13 cellular contexts compared by ENCODE assay signal in the genomic region with DNA sequence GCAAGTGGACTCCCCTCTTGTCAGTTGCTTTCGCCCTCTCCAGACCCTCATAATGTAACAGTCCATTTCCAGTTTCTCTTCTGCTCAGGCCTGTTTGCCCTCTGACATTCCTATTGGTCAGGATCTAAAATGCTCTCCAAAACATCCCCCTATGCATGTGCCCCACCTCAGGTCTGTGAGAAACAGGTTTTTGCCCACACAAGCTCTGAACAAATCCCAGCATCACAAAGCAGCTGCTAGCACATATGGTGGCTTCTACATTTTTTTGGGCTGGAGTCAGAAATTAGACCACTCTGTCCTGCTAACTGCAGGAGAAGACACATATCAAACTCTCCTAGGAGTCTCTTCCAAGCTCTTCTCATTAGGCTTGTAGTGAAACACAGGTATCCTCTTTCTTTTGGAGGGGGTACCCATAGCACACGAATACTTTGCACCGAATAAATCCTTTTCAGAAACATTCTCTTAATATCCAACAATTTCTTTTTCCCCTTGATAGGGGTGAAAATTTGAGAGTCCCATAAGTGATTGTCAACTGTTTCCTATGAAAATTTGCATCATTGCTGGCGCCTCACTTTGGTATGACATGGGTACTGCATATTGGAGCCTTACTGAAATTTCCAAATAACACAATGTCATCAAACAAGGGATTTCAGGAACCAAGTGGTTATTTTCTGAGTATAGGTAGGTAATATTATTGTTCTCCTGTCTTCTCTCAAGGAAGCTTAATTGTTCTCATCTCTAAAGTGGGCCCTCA. TPM values are rescaled to one million over a fixed set of nuclear protein-coding genes. Genes with fewer than 3 reads are reported as not detected.
A peak's percentile ranks its signal among the peaks of the same experiment; 100 is the strongest.
DNase-seq lines count a peak whose midpoint lies in the region; ATAC-seq and TF ChIP-seq lines count a peak whose summit lies in the region.
"Had no signal": no experiment of that assay in that cellular context is flagged by ENCODE, and none has a peak within 500 bp of the region (broad histone marks: within the 10 kb centered on the region; RNA-seq: fewer than 3 reads in every experiment).

No MANE protein-coding gene starts in this region.

- no peaks in the 10 kb centered on the region for H3K27me3 ChIP-seq in breast epithelium
- no peaks in the 10 kb centered on the region for H3K27me3 ChIP-seq in Loucy (ENCODE audit: insufficient read depth, low read length, poor library complexity, severe bottlenecking)
- H3K27me3 ChIP-seq: BLaER1 treated with 17β-estradiol and CSF1 and Interleukin-3, amounts not matched to agents 10 nM and 100 nM had no signal

- intact Hi-C loops in MCF 10A (cut with micrococcal nuclease) = no loop called here
- intact Hi-C loops in breast epithelium (cut with DNase I; ENCODE audit: low total_unique reads) = no loop called here

- peaks cover 6% of the 10 kb centered on the region for H3K4me1 Mint-ChIP-seq in MCF 10A (ENCODE audit: insufficient read depth, unreplicated experiment)

- H3K4me1 ChIP-seq in breast epithelium (peaks cover 0 to 4% of the 10 kb centered on the region in 2 donors), Loucy (ENCODE audit: insufficient read depth, low read length, poor library complexity, severe bottlenecking) (peaks cover 3% of the 10 kb centered on the region)

- H3K36me3 ChIP-seq in breast epithelium (no peaks in the 10 kb centered on the region), Loucy (ENCODE audit: insufficient read depth, low read length) (no peaks in the 10 kb centered on the region)
- H3K36me3 ChIP-seq: BLaER1 treated with 17β-estradiol and CSF1 and Interleukin-3, amounts not matched to agents 10 nM and 100 nM had no signal

- no peaks in the 10 kb centered on the region for H3K9me2 ChIP-seq in Loucy (replicated peaks; ENCODE audit: low read depth, low read length)

- no peak overlapping the region for H3K4me3 Mint-ChIP-seq in MCF 10A (ENCODE audit: unreplicated experiment)

- no peaks in the 10 kb centered on the region for H3K79me2 ChIP-seq in Loucy (ENCODE audit: insufficient read depth, low read length)

- H3K36me3 Mint-ChIP-seq in MCF 10A (ENCODE audit: insufficient read depth, unreplicated experiment) = no peaks in the 10 kb centered on the region

- H3F3A ChIP-seq in Loucy (ENCODE audit: low read depth) = no peaks in the 10 kb centered on the region

- H3K9me3 ChIP-seq in breast epithelium = no peaks in the 10 kb centered on the region
- H3K9me3 ChIP-seq in Loucy (ENCODE audit: insufficient read depth, low read depth, low read length) = no peaks in the 10 kb centered on the region
- H3K9me3 ChIP-seq: BLaER1 treated with 17β-estradiol and CSF1 and Interleukin-3, amounts not matched to agents 10 nM and 100 nM had no signal

- no peak overlapping the region for H2AFZ ChIP-seq in Loucy (ENCODE audit: low read length)

- TF ChIP-seq CTCF in MCF 10A (IDR thresholded peaks at IDR 0.05; ENCODE audit: unreplicated experiment) = peak; percentile 50
- TF ChIP-seq CTCF in breast epithelium (IDR thresholded peaks at IDR 0.05) = peak in 1 of 3 donors; percentile 11
- TF ChIP-seq CTCF in Loucy (conservative IDR thresholded peaks at IDR 0.05; ENCODE audit: low read length) = peak; percentile 87
- peak; percentile 63 for TF ChIP-seq CTCF in retinal pigment epithelial cell (conservative IDR thresholded peaks at IDR 0.05; ENCODE audit: low read depth, low read length)

- H3K4me2 ChIP-seq in Loucy (ENCODE audit: low read depth, low read length, poor library complexity, severe bottlenecking) = no peak overlapping the region

- DNase-seq in MCF 10A (ENCODE audit: unreplicated experiment) = no peak
- no peak for DNase-seq in breast epithelium (ENCODE audit: low spot score in 2 of 2)
- DNase-seq in cerebellar cortex (ENCODE audit: low spot score) = peak; percentile 12
- no peak for DNase-seq in retinal pigment epithelial cell (ENCODE audit: low read depth)
- no peak for DNase-seq in NOMO-1 (lab: John Stamatoyannopoulos, UW; ENCODE audit: unreplicated experiment in 2 of 2)
- DNase-seq: activated naive CD4-positive, alpha-beta T cell treated with anti-CD3 and anti-CD28 coated beads, Interleukin-2, amount 50 U/mL, for 16 hours; HCEC 1CT; kidney had no signal

- no peak overlapping the region for H3K27ac ChIP-seq in breast epithelium
- H3K27ac ChIP-seq: BLaER1 treated with 17β-estradiol and CSF1 and Interleukin-3, amounts not matched to agents 10 nM and 100 nM; RWPE1 had no signal

- CTCF ChIA-PET in MCF 10A (lab: Yijun Ruan, JAX) = interaction anchor here (0.6 to 3.6 kb wide), 22 partner anchors 8 to 674 kb away, joined by 3 to 24 read pairs (median 4); no protein-coding TSS in a partner anchor

- no peak for TF ChIP-seq POLR2A in breast epithelium (IDR thresholded peaks at IDR 0.05)

- H3K27ac Mint-ChIP-seq in MCF 10A (ENCODE audit: low read depth, unreplicated experiment) = no peak overlapping the region

- no peak overlapping the region for H3K9ac ChIP-seq in Loucy (ENCODE audit: low read depth, low read length, poor library complexity, severe bottlenecking)
- H3K9ac ChIP-seq: BLaER1 treated with 17β-estradiol and CSF1 and Interleukin-3, amounts not matched to agents 10 nM and 100 nM had no signal

- no peaks in the 10 kb centered on the region for H3K27me3 Mint-ChIP-seq in MCF 10A (ENCODE audit: insufficient read depth, unreplicated experiment)

- H3K9me3 Mint-ChIP-seq in MCF 10A (ENCODE audit: unreplicated experiment) = no peaks in the 10 kb centered on the region

- BruUV-seq in MCF 10A (replicated peaks; lab: Mats Ljungman, UMichigan) = no TSS peak

- H3K4me3 ChIP-seq in breast epithelium (no peak overlapping the region), Loucy (ENCODE audit: low read length, poor library complexity, severe bottlenecking) (no peak overlapping the region), retinal pigment epithelial cell (ENCODE audit: low read length) (no peak overlapping the region)
- H3K4me3 ChIP-seq: BLaER1 treated with 17β-estradiol and CSF1 and Interleukin-3, amounts not matched to agents 10 nM and 100 nM had no signal

- H4K20me1 ChIP-seq in Loucy (ENCODE audit: insufficient read depth, low read length, poor library complexity, severe bottlenecking) = no peaks in the 10 kb centered on the region

- POLR2A ChIA-PET in MCF 10A (lab: Yijun Ruan, JAX) = interaction anchor here (0.7 to 1.4 kb wide), 2 partner anchors 19 to 35 kb away, joined by 4 to 5 read pairs; partner anchors contain the start of gene HSPA9

- ATAC-seq in HG03442 (IDR thresholded peaks at IDR 0.05; ENCODE audit: unreplicated experiment) (no peak), GM19035 (IDR thresholded peaks at IDR 0.05; ENCODE audit: unreplicated experiment) (no peak)

RNA-seq across cellular contexts. Expression of gene HSPA9, which starts 19.3 kb away (rescaled TPM):
- total RNA-seq in MCF 10A (2022) (1,057 and 1,102 TPM in 2 replicates), breast epithelium (100 to 1,000 TPM; 236 to 288 (median 266) TPM)

RNA-seq across cellular contexts. Expression of gene ETF1, which starts 51.4 kb away (rescaled TPM):
- total RNA-seq in MCF 10A (2022) = 307 and 349 TPM in 2 replicates
- 100 to 1,000 TPM in 2 of 3 donors, 10 to 100 TPM in 1; 95.4 to 112 (median 104) TPM for total RNA-seq in breast epithelium
